In the genomic region with DNA sequence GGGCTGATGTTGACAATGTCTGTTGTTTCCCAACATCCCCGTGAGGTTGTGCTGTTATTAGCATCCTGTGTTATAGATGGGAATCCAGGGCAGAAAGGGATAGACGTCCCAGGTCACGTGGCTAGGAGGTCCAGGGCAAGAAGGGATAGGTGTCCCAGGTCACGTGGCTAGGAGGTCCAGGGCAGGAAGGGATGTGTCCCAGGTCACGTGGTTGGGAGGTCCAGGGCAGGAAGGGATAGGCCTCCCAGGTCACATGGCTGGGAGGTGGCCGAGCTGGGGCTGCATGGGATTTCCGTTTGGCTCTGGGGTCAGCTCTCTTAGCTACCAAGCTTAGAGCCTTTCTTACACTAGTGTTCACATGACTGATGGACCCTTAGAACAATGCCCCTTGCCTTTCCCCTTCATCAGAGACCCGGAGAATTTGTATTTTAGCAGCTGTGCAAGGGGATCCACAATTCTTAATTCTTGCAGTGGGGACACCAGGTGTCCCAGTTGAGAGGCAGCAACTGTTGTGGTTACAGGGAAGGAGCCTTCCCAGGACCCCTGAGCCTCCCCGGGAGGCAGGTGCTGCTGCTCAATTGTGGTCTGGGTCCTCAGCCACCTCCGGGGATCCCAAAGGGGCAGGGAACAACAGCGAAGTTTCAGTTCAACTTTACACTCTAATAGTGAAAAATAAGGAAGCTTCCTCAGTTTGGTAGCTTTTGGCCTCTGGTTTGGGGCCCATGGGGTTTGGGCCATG, we compare ENCODE assay signal across 14 cellular contexts.
DNase-seq lines count a peak whose midpoint lies in the region; ATAC-seq, FAIRE-seq and TF ChIP-seq lines count a peak whose summit lies in the region.
"Had no signal": no experiment of that assay in that cellular context is flagged by ENCODE, and none has a peak within 500 bp of the region (broad histone marks: within the 10 kb centered on the region; RNA-seq: fewer than 3 reads in every experiment).

No MANE protein-coding gene starts in this region.

- no peak for TF ChIP-seq RAD21 in A549 (conservative IDR thresholded peaks at IDR 0.05 in 1 of 2, IDR thresholded peaks at IDR 0.05 in 1 of 2)
- no peak for TF ChIP-seq RAD21 in HepG2 (CRISPR knock-in tag; IDR thresholded peaks at IDR 0.05)

- H4K20me1 ChIP-seq in OCI-LY1 (ENCODE audit: insufficient read depth, low read length) (no peaks in the 10 kb centered on the region), HepG2 (ENCODE audit: insufficient read depth, low read length) (no peaks in the 10 kb centered on the region)

- H3K79me2 ChIP-seq in OCI-LY1 (ENCODE audit: insufficient read depth, low read length): no peaks in the 10 kb centered on the region
- no peaks in the 10 kb centered on the region for H3K79me2 ChIP-seq in HepG2 (ENCODE audit: insufficient read depth, low read length)

- H3K9me3 Mint-ChIP-seq in endodermal cell: no peaks in the 10 kb centered on the region

- intact Hi-C loops in HepG2 (cut with micrococcal nuclease; ENCODE audit: unreplicated experiment): no loop called here
- intact Hi-C loops in esophagus muscularis mucosa (cut with DNase I): loop anchor here (10.0 kb wide), 1 partner anchor 304 kb away; no protein-coding TSS in a partner anchor

- H3K4me3 ChIP-seq in A549 (no peak overlapping the region), OCI-LY1 (ENCODE audit: low read depth, low read length, poor library complexity, severe bottlenecking) (no peak overlapping the region), HepG2 (replicated peaks in 1 of 3; ENCODE audit: insufficient read depth in 1 of 3, low read depth in 2 of 3, low read length in 3 of 3) (no peak overlapping the region), esophagus muscularis mucosa (no peak overlapping the region), endodermal cell (ENCODE audit: low read length) (no peak overlapping the region)
- H3K4me3 ChIP-seq: PC-9 had no signal

- DNase-seq in A549 (ENCODE audit: low read depth in 1 of 2, low spot score in 1 of 2) (no peak), CD1c-positive myeloid dendritic cell (ENCODE audit: extremely low spot score) (peak; percentile 49), HepG2 (ENCODE audit: low spot score) (no peak), GM13977 (ENCODE audit: low spot score) (no peak), esophagus muscularis mucosa (ENCODE audit: extremely low spot score) (no peak), endodermal cell (no peak)
- DNase-seq: ACHN, NCI-H1417 treated with DMSO at 0.1 percent for 48 hours, NCI-H2029 treated with DMSO at 0.1 percent for 48 hours, NCI-H524 treated with DMSO at 0.1 percent for 48 hours, PC-9 had no signal

- no peak overlapping the region for H3K27ac Mint-ChIP-seq in endodermal cell
- H3K27ac Mint-ChIP-seq: B cell had no signal

- TF ChIP-seq CTCF in A549 (IDR thresholded peaks at IDR 0.05) (no peak), OCI-LY1 (IDR thresholded peaks at IDR 0.05; ENCODE audit: low read length) (no peak), HepG2 (CRISPR knock-in tag; IDR thresholded peaks at IDR 0.05) (no peak), GM13977 (IDR thresholded peaks at IDR 0.05; ENCODE audit: extremely low read depth, insufficient read depth, missing control alignments) (no peak), esophagus muscularis mucosa (IDR thresholded peaks at IDR 0.05) (no peak), endodermal cell (conservative IDR thresholded peaks at IDR 0.05) (no peak)

- no peaks in the 10 kb centered on the region for H3F3A ChIP-seq in OCI-LY1 (ENCODE audit: insufficient read depth, low read length)

- H3K36me3 Mint-ChIP-seq in endodermal cell (ENCODE audit: low read depth): no peaks in the 10 kb centered on the region

- no peak for TF ChIP-seq EP300 in A549 (IDR thresholded peaks at IDR 0.05)
- TF ChIP-seq EP300 in HepG2 (IDR thresholded peaks at IDR 0.05; ENCODE audit: low read depth in 2 of 2, low read length in 2 of 2): no peak
- TF ChIP-seq EP300 in HepG2 (CRISPR knock-in tag; IDR thresholded peaks at IDR 0.05; ENCODE audit: borderline replicate concordance): no peak
- no peak for TF ChIP-seq EP300 in esophagus muscularis mucosa (IDR thresholded peaks at IDR 0.05)

- TF ChIP-seq POLR2A in A549 (IDR thresholded peaks at IDR 0.05; ENCODE audit: low read length): no peak
- TF ChIP-seq POLR2A in HepG2 (IDR thresholded peaks at IDR 0.05; ENCODE audit: insufficient read depth in 1 of 2, low read depth in 2 of 2, low read length in 2 of 2): no peak
- TF ChIP-seq POLR2A in esophagus muscularis mucosa (IDR thresholded peaks at IDR 0.05; ENCODE audit: low read depth): no peak

- H3K27me3 Mint-ChIP-seq in endodermal cell (ENCODE audit: insufficient read depth): no peaks in the 10 kb centered on the region

- H3K9me2 ChIP-seq in OCI-LY1 (ENCODE audit: low read depth, low read length): no peaks in the 10 kb centered on the region

- H3K9me3 ChIP-seq in A549 (no peaks in the 10 kb centered on the region), OCI-LY1 (ENCODE audit: low read length) (no peaks in the 10 kb centered on the region), HepG2 (ENCODE audit: low read length) (no peaks in the 10 kb centered on the region), esophagus muscularis mucosa (no peaks in the 10 kb centered on the region), endodermal cell (ENCODE audit: control insufficient read depth, low read length) (no peaks in the 10 kb centered on the region)

- H2AFZ ChIP-seq in OCI-LY1 (ENCODE audit: low read length): no peak overlapping the region
- H2AFZ ChIP-seq in HepG2 (ENCODE audit: low read length): no peak overlapping the region
- H2AFZ ChIP-seq: PC-9 had no signal

- no peaks in the 10 kb centered on the region for H3K4me1 ChIP-seq in A549
- peaks cover 27% of the 10 kb centered on the region for H3K4me1 ChIP-seq in OCI-LY1 (ENCODE audit: insufficient read depth, low read length, severe bottlenecking)
- H3K4me1 ChIP-seq in HepG2 (ENCODE audit: insufficient read depth, low read length): peaks cover 6% of the 10 kb centered on the region; the same call in 1 of the 2 replicates
- H3K4me1 ChIP-seq in esophagus muscularis mucosa: no peaks in the 10 kb centered on the region
- no peaks in the 10 kb centered on the region for H3K4me1 ChIP-seq in endodermal cell (ENCODE audit: control insufficient read depth, insufficient read depth, low read length)

- H3K27ac ChIP-seq in A549 (no peak overlapping the region), OCI-LY1 (ENCODE audit: low read depth, low read length, poor library complexity, severe bottlenecking) (peak overlapping the region; percentile 23), HepG2 (ENCODE audit: extremely low read length, insufficient read depth, low read length) (no peak overlapping the region), esophagus muscularis mucosa (replicated peaks in 1 of 4) (no peak overlapping the region), endodermal cell (ENCODE audit: low read depth, low read length) (no peak overlapping the region)
- H3K27ac ChIP-seq: PC-9 had no signal

- H3K36me3 ChIP-seq in OCI-LY1 (ENCODE audit: insufficient read depth, low read length) (peaks cover 20% of the 10 kb centered on the region), HepG2 (replicated peaks in 1 of 2; ENCODE audit: control insufficient read depth in 1 of 2, insufficient read depth in 2 of 2, low read length in 2 of 2) (no peaks in the 10 kb centered on the region), esophagus muscularis mucosa (no peaks in the 10 kb centered on the region), endodermal cell (ENCODE audit: control insufficient read depth, insufficient read depth, low read length) (no peaks in the 10 kb centered on the region)

- H3K27me3 ChIP-seq in OCI-LY1 (ENCODE audit: insufficient read depth, low read length) (no peaks in the 10 kb centered on the region), HepG2 (ENCODE audit: control insufficient read depth in 1 of 2, insufficient read depth in 2 of 2, low read length in 2 of 2) (peaks cover 0 to 13% of the 10 kb centered on the region in 2 experiments; a peak in 1 of 5 replicates), esophagus muscularis mucosa (peaks cover 0 to 19% (median 0%) of the 10 kb centered on the region in 4 donors), endodermal cell (ENCODE audit: control insufficient read depth, insufficient read depth, low read length, poor library complexity, severe bottlenecking) (no peaks in the 10 kb centered on the region)

- POLR2A ChIA-PET in A549 (lab: Yijun Ruan, JAX): no interaction called here
- POLR2A ChIA-PET in HepG2 (lab: Yijun Ruan, JAX): no interaction called here

- in situ Hi-C loops in HepG2 (cut with HindIII; ENCODE audit: extremely low pct_ligation_motif_present, low pct_unique_long_range_greater_than_20kb): no loop called here
- in situ Hi-C loops in GM13977 (cut with MboI; ENCODE audit: low pct_unique_long_range_greater_than_20kb, low sequenced_read_pairs, unreplicated experiment): no loop called here

- WGBS in A549 (ENCODE audit: missing lambda C conversion rate): 65% methylated on average over 8 of the region's 11 CpGs
- WGBS in HepG2 (ENCODE audit: low lambda C conversion rate): 12% methylated on average over 5 of the region's 11 CpGs
- WGBS in esophagus muscularis mucosa: 83% methylated on average over 11 of the region's 11 CpGs
- WGBS in endodermal cell (ENCODE audit: insufficient coverage in 1 of 2, insufficient read length in 1 of 2), 2 experiments: 83 to 90% methylated on average over 6 to 11 of the region's 11 CpGs

- ATAC-seq in A549 (no peak), HepG2 (no peak)

- CTCF ChIA-PET in A549 (lab: Yijun Ruan, JAX): interaction anchor here (0.6 to 1.4 kb wide), 4 partner anchors 8 to 310 kb away, joined by 3 to 4 read pairs (median 3); no protein-coding TSS in a partner anchor
- CTCF ChIA-PET in HepG2 (lab: Yijun Ruan, JAX; ENCODE audit: low intra/inter-chr PET ratio, low total read pairs): no interaction called here

- H3K4me3 Mint-ChIP-seq in endodermal cell: no peak overlapping the region
- H3K4me3 Mint-ChIP-seq: B cell had no signal

- no peak for FAIRE-seq in A549 (lab: Jason Lieb, UNC)
- no peak for FAIRE-seq in HepG2 (lab: Jason Lieb, UNC)
- FAIRE-seq: H1 had no signal

- no peaks in the 10 kb centered on the region for H3K4me1 Mint-ChIP-seq in endodermal cell

- no peak overlapping the region for H3K9ac ChIP-seq in OCI-LY1 (ENCODE audit: low read length)
- H3K9ac ChIP-seq in HepG2 (ENCODE audit: insufficient read depth, low read depth, low read length): no peak overlapping the region
- no peak overlapping the region for H3K9ac ChIP-seq in endodermal cell (ENCODE audit: extremely low read depth, low read length, poor library complexity, severe bottlenecking)

- H3K4me2 ChIP-seq in A549: no peak overlapping the region
- H3K4me2 ChIP-seq in OCI-LY1 (ENCODE audit: low read length): no peak overlapping the region
- no peak overlapping the region for H3K4me2 ChIP-seq in HepG2 (ENCODE audit: low read depth, low read length)
- H3K4me2 ChIP-seq: PC-9 had no signal

- no TSS peak for BruUV-seq in HepG2 (replicated peaks; lab: Mats Ljungman, UMichigan)

TF ChIP-seq in A549, 52 proteins besides CTCF, POLR2A, EP300 and RAD21 (continues in another document):
- no peak for TF ChIP-seq RCOR1 (IDR thresholded peaks at IDR 0.05; ENCODE audit: low read depth, low read length)

TF ChIP-seq in HepG2, 621 proteins besides CTCF, POLR2A, EP300 and RAD21 (continues in another document):
- no peak for TF ChIP-seq NFRKB (IDR thresholded peaks at IDR 0.05)
- no peak for TF ChIP-seq PITX1 (CRISPR knock-in tag; IDR thresholded peaks at IDR 0.05)
- no peak for TF ChIP-seq FOXJ3 (CRISPR knock-in tag; IDR thresholded peaks at IDR 0.05; ENCODE audit: borderline replicate concordance)
- no peak for TF ChIP-seq ELF1 (CRISPR knock-in tag; IDR thresholded peaks at IDR 0.05)
- TF ChIP-seq CC2D1A (CRISPR knock-in tag; IDR thresholded peaks at IDR 0.05): no peak
